Comparison of ENCODE assay signal across 1 cellular context in genomic region chr3:46935168-46935858, GRCh38.
TF ChIP-seq lines count a peak whose summit lies in the region.

No MANE protein-coding gene starts in this region.

TF ChIP-seq in K562, 482 proteins besides CTCF, POLR2A, EP300 and RAD21 (continued from another document and continues in another):
- TF ChIP-seq ZBTB26 (CRISPR knock-in tag; IDR thresholded peaks at IDR 0.05) (no peak), CBX5 (IDR thresholded peaks at IDR 0.05; ENCODE audit: borderline replicate concordance, low read depth) (no peak), TFE3 (CRISPR knock-in tag; IDR thresholded peaks at IDR 0.05) (no peak), MAFG (tag; conservative IDR thresholded peaks at IDR 0.05) (no peak), NONO (IDR thresholded peaks at IDR 0.05; ENCODE audit: low read depth in 2 of 2, low read length in 1 of 2) (no peak), NCOA1 (IDR thresholded peaks at IDR 0.05; ENCODE audit: low read depth) (peak; percentile 36; the same call in 1 of the 2 replicates), ZNF407 (IDR thresholded peaks at IDR 0.05; ENCODE audit: low read depth) (no peak), TAF7 (tag; IDR thresholded peaks at IDR 0.05) (no peak), ZFX (CRISPR knock-in tag; IDR thresholded peaks at IDR 0.05) (no peak), TSC22D4 (tag; IDR thresholded peaks at IDR 0.05) (no peak), HDAC3 (IDR thresholded peaks at IDR 0.05; ENCODE audit: borderline replicate concordance, partially characterized antibody) (no peak), HES1 (IDR thresholded peaks at IDR 0.05; ENCODE audit: low read depth) (no peak), SP1 (CRISPR knock-in tag; IDR thresholded peaks at IDR 0.05) (no peak), RFX5 (IDR thresholded peaks at IDR 0.05; ENCODE audit: low read depth, low read length) (no peak), NCOA4 (IDR thresholded peaks at IDR 0.05; ENCODE audit: partially characterized antibody) (no peak), RCOR1 (IDR thresholded peaks at IDR 0.05; ENCODE audit: borderline replicate concordance in 1 of 2, low read depth in 2 of 2, low read length in 2 of 2) (peak in 1 of 2 experiments; percentile 66; a peak in 1 of 4 replicates), CHD7 (IDR thresholded peaks at IDR 0.05; ENCODE audit: low read depth, low read length) (no peak), TCF7L2 (IDR thresholded peaks at IDR 0.05; ENCODE audit: low read depth, low read length) (no peak), TAF1 (IDR thresholded peaks at IDR 0.05; ENCODE audit: control insufficient read depth, extremely low read depth, insufficient read depth, low read length, severe bottlenecking) (no peak), ZNF232 (CRISPR knock-in tag; IDR thresholded peaks at IDR 0.05) (no peak), PYGO2 (tag; IDR thresholded peaks at IDR 0.05) (peak; percentile 50; the same call in 1 of the 2 replicates), HNRNPK (IDR thresholded peaks at IDR 0.05; ENCODE audit: low read depth, low read length, poor library complexity, severe bottlenecking) (no peak), HMG20B (CRISPR knock-in tag; IDR thresholded peaks at IDR 0.05) (no peak), SNAPC5 (CRISPR knock-in tag; IDR thresholded peaks at IDR 0.05) (no peak), AFF4 (CRISPR knock-in tag; IDR thresholded peaks at IDR 0.05) (no peak), NRF1 (conservative IDR thresholded peaks at IDR 0.05 in 1 of 2, IDR thresholded peaks at IDR 0.05 in 1 of 2) (no peak)
